In genomic region chr13:30791354-30791921, GRCh38 we compare ENCODE assay signal across 1 cellular context.
TF ChIP-seq lines count a peak whose summit lies in the region.

No MANE protein-coding gene starts in this region.

TF ChIP-seq in endothelial cell of umbilical vein, 7 proteins besides CTCF, POLR2A, EP300 and RAD21 (continued from another document):
- TF ChIP-seq EZH2 (IDR thresholded peaks at IDR 0.05; ENCODE audit: borderline replicate concordance, low read depth, low read length, severe bottlenecking) = no peak
- no peak for TF ChIP-seq FOS (IDR thresholded peaks at IDR 0.05; ENCODE audit: borderline replicate concordance, insufficient read depth, low read length)
- no peak for TF ChIP-seq GATA2 (IDR thresholded peaks at IDR 0.05; ENCODE audit: insufficient read depth, insufficient read length, low read depth, low read length)
- TF ChIP-seq POLR2AphosphoS5 (IDR thresholded peaks at IDR 0.05; ENCODE audit: insufficient read depth, low read depth, low read length) = no peak
- no peak for TF ChIP-seq MAX (IDR thresholded peaks at IDR 0.05; ENCODE audit: insufficient read depth, insufficient read length)
TF ChIP-seq in endothelial cell of umbilical vein: peak in this region for 0.
